23 cellular contexts compared by ENCODE assay signal in genomic region chrX:71606536-71607216, GRCh38. TPM values are rescaled to one million over a fixed set of nuclear protein-coding genes. Genes with fewer than 3 reads are reported as not detected.
DNase-seq lines count a peak whose midpoint lies in the region; ATAC-seq and TF ChIP-seq lines count a peak whose summit lies in the region.
"Had no signal": no experiment of that assay in that cellular context is flagged by ENCODE, and none has a peak within 500 bp of the region (broad histone marks: within the 10 kb centered on the region; RNA-seq: fewer than 3 reads in every experiment).

No MANE protein-coding gene starts in this region.

- H3K36me3 ChIP-seq in cardiac muscle cell, result peaks cover 4% of the 10 kb centered on the region

- DNase-seq in cardiac muscle cell (ENCODE audit: low read depth in 1 of 2, low spot score in 1 of 2) (no peak), Right ventricle myocardium inferior (ENCODE audit: missing footprints) (no peak), NCI-H1436 (lab: John Stamatoyannopoulos, UW) (no peak), GDM1 (lab: John Stamatoyannopoulos, UW) (no peak)
- DNase-seq in central memory CD4-positive, alpha-beta T cell, result peak; percentile 41
- no peak for DNase-seq in stimulated activated naive CD8-positive, alpha-beta T cell treated with anti-CD3 and anti-CD28 coated beads, Interleukin-15, Interleukin-2, amounts not matched to agents 100 U/mL and 50 U/mL, for 24 hours
- DNase-seq: activated CD4-positive, alpha-beta T cell treated with anti-CD3 and anti-CD28 coated beads, Interleukin-2, amount 50 U/mL, for 4 hours; amygdala; DMS79; esophagus squamous epithelium; heart left ventricle; kidney; midbrain; NCI-H1092 treated with DMSO at 0.1 percent for 48 hours; NCI-H2171 treated with DMSO at 0.1 percent for 48 hours; NK-92 treated with Interleukin-12 subunit alpha and Interleukin-12 subunit beta, amount 100 ng/mL, for 24 hours; SIG-M5 had no signal

- peak overlapping the region; percentile 46 for H3K4me3 Mint-ChIP-seq in T-helper 1 cell treated with Interleukin-12 subunit alpha and Interleukin-12 subunit beta and Interleukin-4 antibody, amounts not matched to agents 30 μg/mL and 1 μg/mL, for 36 hours

- intact Hi-C loops in Right ventricle myocardium inferior (cut with DNase I), result no loop called here

- TF ChIP-seq CTCF in cardiac muscle cell (IDR thresholded peaks at IDR 0.05; ENCODE audit: low read depth, low read length), result no peak

- peak overlapping the region; percentile 86 for H3K27ac Mint-ChIP-seq in T-helper 1 cell treated with Interleukin-12 subunit alpha and Interleukin-12 subunit beta and Interleukin-4 antibody, amounts not matched to agents 30 μg/mL and 1 μg/mL, for 36 hours

- H3K4me3 ChIP-seq in cardiac muscle cell, result no peak overlapping the region
- H3K4me3 ChIP-seq: esophagus squamous epithelium, heart left ventricle, skin epidermis, vagina had no signal

- H3K4me1 Mint-ChIP-seq in T-helper 1 cell treated with Interleukin-12 subunit alpha and Interleukin-12 subunit beta and Interleukin-4 antibody, amounts not matched to agents 30 μg/mL and 1 μg/mL, for 36 hours (ENCODE audit: low read depth), result peaks cover 54% of the 10 kb centered on the region

- H3K27me3 ChIP-seq in cardiac muscle cell, result no peaks in the 10 kb centered on the region
- H3K27me3 ChIP-seq: esophagus squamous epithelium, heart left ventricle, vagina had no signal

- ATAC-seq in Right ventricle myocardium inferior (no peak), GM18868 (IDR thresholded peaks at IDR 0.05; ENCODE audit: unreplicated experiment) (no peak)
- ATAC-seq in stimulated activated naive CD8-positive, alpha-beta T cell treated with anti-CD3 and anti-CD28 coated beads, Interleukin-15, Interleukin-2, amounts not matched to agents 100 U/mL and 50 U/mL, for 24 hours, result peak; percentile 40

- H3K36me3 Mint-ChIP-seq in T-helper 1 cell treated with Interleukin-12 subunit alpha and Interleukin-12 subunit beta and Interleukin-4 antibody, amounts not matched to agents 30 μg/mL and 1 μg/mL, for 36 hours (ENCODE audit: low read depth), result peaks cover 70% of the 10 kb centered on the region

- no peaks in the 10 kb centered on the region for H3K9me3 Mint-ChIP-seq in T-helper 1 cell treated with Interleukin-12 subunit alpha and Interleukin-12 subunit beta and Interleukin-4 antibody, amounts not matched to agents 30 μg/mL and 1 μg/mL, for 36 hours

- H3K27ac ChIP-seq in cardiac muscle cell, result peak overlapping the region; percentile 7
- H3K27ac ChIP-seq: esophagus squamous epithelium, vagina had no signal

- H3K27me3 Mint-ChIP-seq in T-helper 1 cell treated with Interleukin-12 subunit alpha and Interleukin-12 subunit beta and Interleukin-4 antibody, amounts not matched to agents 30 μg/mL and 1 μg/mL, for 36 hours (ENCODE audit: low read depth), result no peaks in the 10 kb centered on the region

- H3K4me1 ChIP-seq in cardiac muscle cell (ENCODE audit: low read depth), result peaks cover 8% of the 10 kb centered on the region
- H3K4me1 ChIP-seq: esophagus squamous epithelium, vagina had no signal

- H3K9me3 ChIP-seq in cardiac muscle cell (ENCODE audit: low read depth), result no peaks in the 10 kb centered on the region
- H3K9me3 ChIP-seq: vagina had no signal

RNA-seq across cellular contexts. Expression of gene CXCR3, which starts 11.6 kb away (rescaled TPM):
- total RNA-seq in cardiac muscle cell, result not detected in 2 replicates
- not detected in 2 replicates for polyA plus RNA-seq in cardiac muscle cell
- 0.32 TPM for total RNA-seq in Right ventricle myocardium inferior
- total RNA-seq: H1, omental fat pad, vagina had no signal
- polyA plus RNA-seq: H1 had no signal

RNA-seq across cellular contexts. Expression of gene GCNA, which starts 28.4 kb away (rescaled TPM):
- total RNA-seq in cardiac muscle cell (1.6 and 5.2 TPM in 2 replicates), Right ventricle myocardium inferior (1.7 TPM)
- 0.38 and 1.4 TPM in 2 replicates for polyA plus RNA-seq in cardiac muscle cell
